1 cellular context compared by ENCODE assay signal in the genomic region with DNA sequence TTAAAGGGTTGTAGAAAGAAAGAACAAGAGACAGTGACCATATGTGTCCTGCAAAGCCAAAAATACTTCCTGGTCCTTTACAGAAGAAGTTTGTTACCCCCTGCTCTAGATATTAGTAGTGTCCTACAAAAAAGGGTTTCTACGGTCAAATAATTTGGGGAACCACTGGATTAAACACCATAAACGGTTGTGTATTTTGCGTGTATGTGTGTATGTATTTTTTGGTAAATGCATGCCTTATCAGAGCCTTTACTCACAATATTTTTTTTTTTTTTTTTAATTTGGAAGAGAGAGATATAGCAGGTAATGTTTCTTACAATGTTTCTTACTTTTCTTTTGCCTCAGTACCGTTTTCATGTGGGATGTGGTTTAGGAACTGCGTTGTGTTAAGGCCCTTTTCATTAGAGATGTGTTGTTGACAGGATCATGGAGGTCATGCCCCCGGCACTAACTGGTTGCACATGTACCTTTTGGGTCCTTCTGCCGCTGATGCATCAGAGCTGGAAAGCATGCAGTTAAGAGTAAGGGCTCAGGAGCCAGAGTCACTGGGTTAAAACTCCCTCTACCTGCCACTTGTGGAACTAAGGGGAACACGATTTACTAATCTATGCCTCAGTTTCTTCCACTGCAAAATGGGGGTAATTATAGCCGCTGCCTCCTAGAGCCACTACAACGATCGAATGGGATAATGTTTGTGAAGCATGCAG.
TF ChIP-seq lines count a peak whose summit lies in the region.

No MANE protein-coding gene starts in this region.

TF ChIP-seq in HCT116, 20 proteins besides CTCF, POLR2A, EP300 and RAD21:
- TF ChIP-seq, protein P1, sequence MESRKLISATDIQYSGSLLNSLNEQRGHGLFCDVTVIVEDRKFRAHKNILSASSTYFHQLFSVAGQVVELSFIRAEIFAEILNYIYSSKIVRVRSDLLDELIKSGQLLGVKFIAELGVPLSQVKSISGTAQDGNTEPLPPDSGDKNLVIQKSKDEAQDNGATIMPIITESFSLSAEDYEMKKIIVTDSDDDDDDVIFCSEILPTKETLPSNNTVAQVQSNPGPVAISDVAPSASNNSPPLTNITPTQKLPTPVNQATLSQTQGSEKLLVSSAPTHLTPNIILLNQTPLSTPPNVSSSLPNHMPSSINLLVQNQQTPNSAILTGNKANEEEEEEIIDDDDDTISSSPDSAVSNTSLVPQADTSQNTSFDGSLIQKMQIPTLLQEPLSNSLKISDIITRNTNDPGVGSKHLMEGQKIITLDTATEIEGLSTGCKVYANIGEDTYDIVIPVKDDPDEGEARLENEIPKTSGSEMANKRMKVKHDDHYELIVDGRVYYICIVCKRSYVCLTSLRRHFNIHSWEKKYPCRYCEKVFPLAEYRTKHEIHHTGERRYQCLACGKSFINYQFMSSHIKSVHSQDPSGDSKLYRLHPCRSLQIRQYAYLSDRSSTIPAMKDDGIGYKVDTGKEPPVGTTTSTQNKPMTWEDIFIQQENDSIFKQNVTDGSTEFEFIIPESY (IDR thresholded peaks at IDR 0.05; ENCODE audit: extremely low read depth, insufficient replicate concordance, low read length): no peak
